Comparison of ENCODE assay signal across 16 cellular contexts in genomic region chr4:183426507-183426906, GRCh38.
"Had no signal": no experiment of that assay in that cellular context is flagged by ENCODE, and none has a peak within 500 bp of the region (broad histone marks: within the 10 kb centered on the region; RNA-seq: fewer than 3 reads in every experiment).

No MANE protein-coding gene starts in this region.

- DNase-seq: activated CD4-positive, alpha-beta T cell treated with anti-CD3 and anti-CD28 coated beads for 48 hours; activated gamma-delta T cell; activated T-cell treated with anti-CD3 and anti-CD28 coated beads, Interleukin-2, amount 50 U/mL, for 48 hours; adrenal gland; erythroblast; gastrocnemius medialis; heart left ventricle; left cardiac atrium; lower lobe of right lung; psoas muscle; right lobe of liver; stimulated activated CD4-positive, alpha-beta T cell treated with anti-CD3 and anti-CD28 coated beads, Interleukin-4, amount 100 ng/mL, for 4 hours had no signal

- H3K9me3 ChIP-seq: adrenal gland, gastrocnemius medialis, heart left ventricle, lower lobe of right lung, psoas muscle, right lobe of liver had no signal

- H3K9me3 Mint-ChIP-seq: stimulated activated naive CD8-positive, alpha-beta T cell treated with anti-CD3 and anti-CD28 coated beads, Interleukin-15, Interleukin-2, amounts not matched to agents 100 ng/mL and 50 ng/mL, for 24 hours; type B pancreatic cell had no signal

- H3K4me3 ChIP-seq: adrenal gland, gastrocnemius medialis, heart left ventricle, lower lobe of right lung, psoas muscle, right lobe of liver, smooth muscle cell had no signal

- H3K36me3 ChIP-seq: adrenal gland, gastrocnemius medialis, heart left ventricle, lower lobe of right lung, right lobe of liver had no signal

- H3K4me1 ChIP-seq: adrenal gland, gastrocnemius medialis, psoas muscle, right lobe of liver had no signal

- H3K36me3 Mint-ChIP-seq: type B pancreatic cell had no signal

- H3K27me3 ChIP-seq: adrenal gland, gastrocnemius medialis, heart left ventricle, right lobe of liver had no signal

- H3K4me3 Mint-ChIP-seq: stimulated activated naive CD8-positive, alpha-beta T cell treated with anti-CD3 and anti-CD28 coated beads, Interleukin-15, Interleukin-2, amounts not matched to agents 100 ng/mL and 50 ng/mL, for 24 hours; type B pancreatic cell had no signal

- H3K27me3 Mint-ChIP-seq: stimulated activated naive CD8-positive, alpha-beta T cell treated with anti-CD3 and anti-CD28 coated beads, Interleukin-15, Interleukin-2, amounts not matched to agents 100 ng/mL and 50 ng/mL, for 24 hours; type B pancreatic cell had no signal

- H3K27ac ChIP-seq: adrenal gland, gastrocnemius medialis, heart left ventricle, lower lobe of right lung, psoas muscle, right lobe of liver, VCaP had no signal

- ATAC-seq: gastrocnemius medialis, heart left ventricle, left cardiac atrium, lower lobe of right lung, psoas muscle, right lobe of liver had no signal

- H3K27ac Mint-ChIP-seq: stimulated activated naive CD8-positive, alpha-beta T cell treated with anti-CD3 and anti-CD28 coated beads, Interleukin-15, Interleukin-2, amounts not matched to agents 100 ng/mL and 50 ng/mL, for 24 hours; type B pancreatic cell had no signal
